ENCODE assay signal across 8 cellular contexts in genomic region chr9:130860458-130861316, GRCh38. TPM values are rescaled to one million over a fixed set of nuclear protein-coding genes. Genes with fewer than 3 reads are reported as not detected.
DNase-seq lines count a peak whose midpoint lies in the region; ATAC-seq and TF ChIP-seq lines count a peak whose summit lies in the region.

No MANE protein-coding gene starts in this region.

- peak; percentile 43 for TF ChIP-seq CTCF in kidney epithelial cell (IDR thresholded peaks at IDR 0.05; ENCODE audit: insufficient read depth, low read length, poor library complexity, severe bottlenecking)

- H3K4me3 ChIP-seq in kidney epithelial cell (ENCODE audit: low read depth, low read length) = no peak overlapping the region
- peak overlapping the region; percentile 28 to 52 for H3K4me3 ChIP-seq in stomach smooth muscle (ENCODE audit: low read length in 2 of 2)

- peaks cover 71% of the 10 kb centered on the region for H3K4me1 ChIP-seq in stomach smooth muscle (ENCODE audit: control insufficient read depth, insufficient read depth, low read length)

- ATAC-seq in HG03159 (IDR thresholded peaks at IDR 0.05; ENCODE audit: unreplicated experiment) = no peak

- H3K36me3 ChIP-seq in kidney epithelial cell (ENCODE audit: control insufficient read depth, insufficient read depth, low read length) = no peaks in the 10 kb centered on the region
- peaks cover 26 to 29% of the 10 kb centered on the region in 2 donors for H3K36me3 ChIP-seq in stomach smooth muscle (ENCODE audit: control insufficient read depth in 2 of 2, insufficient read depth in 2 of 2, low read length in 2 of 2)

- no peaks in the 10 kb centered on the region for H3K9me3 ChIP-seq in stomach smooth muscle (ENCODE audit: control insufficient read depth in 2 of 2, low read length in 2 of 2)

- H3K27me3 ChIP-seq in kidney epithelial cell (ENCODE audit: control insufficient read depth, insufficient read depth, low read length) = no peaks in the 10 kb centered on the region
- no peaks in the 10 kb centered on the region for H3K27me3 ChIP-seq in stomach smooth muscle (ENCODE audit: control insufficient read depth in 1 of 2, insufficient read depth in 2 of 2, low read length in 2 of 2)

- peak overlapping the region; percentile 47 to 71 for H3K9ac ChIP-seq in stomach smooth muscle (ENCODE audit: low read length in 2 of 2)

- DNase-seq in HT1080 (ENCODE audit: low read depth) = peak; percentile 97
- peak in 9 of 61 donors; percentile 16 to 41 (median 30) for DNase-seq in caudate nucleus (lab: John Stamatoyannopoulos, UW)
- DNase-seq in kidney epithelial cell (ENCODE audit: low read depth) = peak; percentile 96
- no peak for DNase-seq in NCI-H128 (lab: John Stamatoyannopoulos, UW; ENCODE audit: unreplicated experiment)
- DNase-seq in cerebellum (ENCODE audit: low spot score) = no peak
- DNase-seq in T-helper 2 cell = no peak

- peak overlapping the region; percentile 24 for H3K27ac ChIP-seq in caudate nucleus (ENCODE audit: low read depth, low read length)
- peak overlapping the region; percentile 88 for H3K27ac ChIP-seq in stomach smooth muscle (ENCODE audit: low read length)

RNA-seq across cellular contexts. Expression of gene ABL1, which starts 25.6 kb away (rescaled TPM):
- 35.7 and 41.5 TPM in 2 replicates for total RNA-seq in HT1080 (2014; rRNA removed; shearing (Covaris generic))
- 59.4 and 67.7 TPM in 2 replicates for polyA plus RNA-seq in HT1080 (2015; cell fraction: cytosol; rRNA removed)
- polyA plus RNA-seq in HT1080 (2015; cell fraction: nucleus; rRNA removed) = 109 and 120 TPM in 2 replicates
- 83.7 and 90.2 TPM in 2 replicates for total RNA-seq in kidney epithelial cell
- 35.7 TPM for total RNA-seq in cerebellum

RNA-seq across cellular contexts. Expression of gene QRFP, which starts 35.9 kb away (rescaled TPM):
- not detected in 2 replicates for total RNA-seq in HT1080 (2014; rRNA removed; shearing (Covaris generic))
- polyA plus RNA-seq in HT1080 (2015; cell fraction: cytosol; rRNA removed) = not detected in 2 replicates
- not detected in 2 replicates for polyA plus RNA-seq in HT1080 (2015; cell fraction: nucleus; rRNA removed)
- total RNA-seq in kidney epithelial cell (not detected in 2 replicates), cerebellum (not detected)

Comparison
In these comparisons a context has a peak if more than half of its experiments do, and no peak if none do; other contexts are left out.
1. DNase-seq: peak in HT1080 (single experiment) and kidney epithelial cell (single experiment); none in NCI-H128 (single experiment), cerebellum (single experiment) and T-helper 2 cell (0 of 5).